ENCODE assay signal across 1 cellular context in the genomic region with DNA sequence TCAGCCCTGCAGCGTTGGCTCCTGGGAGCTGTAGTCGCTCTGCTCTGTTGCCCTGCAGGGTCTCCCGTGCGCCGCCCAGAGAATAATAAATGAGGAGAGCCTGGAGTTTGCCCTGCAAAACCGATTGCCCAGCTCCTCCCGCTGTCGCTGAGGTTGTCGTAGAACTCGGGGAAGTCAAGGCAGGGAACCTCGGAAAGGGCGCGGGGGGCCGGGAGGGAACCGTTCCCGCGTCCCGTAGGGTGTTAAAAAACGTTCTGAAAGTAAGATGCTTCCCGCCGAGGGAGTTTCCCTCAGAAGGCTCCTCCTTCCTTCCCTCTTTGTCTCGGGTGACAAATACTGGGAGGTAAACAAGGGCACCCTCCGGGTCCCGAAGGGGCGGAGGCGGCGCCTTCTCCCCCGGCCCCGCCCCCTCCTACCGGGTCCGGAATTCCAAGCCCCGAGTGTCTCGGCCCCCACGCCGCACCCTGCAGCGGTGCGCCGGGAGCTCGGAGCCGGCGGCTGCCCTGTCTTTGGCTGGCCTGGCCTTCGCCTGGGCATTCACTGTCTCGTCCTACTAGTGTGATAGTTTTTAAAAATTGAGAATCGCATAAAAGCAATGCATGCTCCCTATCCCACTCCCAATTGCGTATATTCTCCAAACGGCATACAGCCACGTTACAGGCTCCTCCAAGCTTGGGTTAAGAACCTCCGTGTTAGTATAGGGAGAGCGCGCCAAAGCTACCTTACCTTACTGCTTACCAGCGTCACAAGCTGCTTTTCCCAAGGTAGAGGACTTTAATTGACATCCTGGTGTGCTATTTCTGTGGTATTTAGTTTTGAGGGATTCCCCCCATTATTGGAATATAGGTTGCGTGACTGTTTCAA.
TF ChIP-seq lines count a peak whose summit lies in the region.

No MANE protein-coding gene starts in this region.

TF ChIP-seq in HepG2, 621 proteins besides CTCF, POLR2A, EP300 and RAD21 (continued from another document and continues in another):
- TF ChIP-seq, protein P1, sequence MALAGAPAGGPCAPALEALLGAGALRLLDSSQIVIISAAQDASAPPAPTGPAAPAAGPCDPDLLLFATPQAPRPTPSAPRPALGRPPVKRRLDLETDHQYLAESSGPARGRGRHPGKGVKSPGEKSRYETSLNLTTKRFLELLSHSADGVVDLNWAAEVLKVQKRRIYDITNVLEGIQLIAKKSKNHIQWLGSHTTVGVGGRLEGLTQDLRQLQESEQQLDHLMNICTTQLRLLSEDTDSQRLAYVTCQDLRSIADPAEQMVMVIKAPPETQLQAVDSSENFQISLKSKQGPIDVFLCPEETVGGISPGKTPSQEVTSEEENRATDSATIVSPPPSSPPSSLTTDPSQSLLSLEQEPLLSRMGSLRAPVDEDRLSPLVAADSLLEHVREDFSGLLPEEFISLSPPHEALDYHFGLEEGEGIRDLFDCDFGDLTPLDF (CRISPR knock-in tag; IDR thresholded peaks at IDR 0.05), result no peak
- TF ChIP-seq KDM3A (CRISPR knock-in tag; IDR thresholded peaks at IDR 0.05; ENCODE audit: low read depth) (no peak), GABPA (IDR thresholded peaks at IDR 0.05; ENCODE audit: low read depth, low read length) (no peak), GABPA (CRISPR knock-in tag; IDR thresholded peaks at IDR 0.05; ENCODE audit: low read depth) (no peak; the same call in 1 of the 2 replicates), ZNF232 (CRISPR knock-in tag; IDR thresholded peaks at IDR 0.05; ENCODE audit: borderline replicate concordance) (peak; percentile 4; the same call in 1 of the 2 replicates), TRIM24 (CRISPR knock-in tag; IDR thresholded peaks at IDR 0.05) (no peak), ZNF484 (CRISPR knock-in tag; IDR thresholded peaks at IDR 0.05; ENCODE audit: borderline replicate concordance, low read depth) (no peak), PHF20 (CRISPR knock-in tag; IDR thresholded peaks at IDR 0.05) (no peak), GLI4 (CRISPR knock-in tag; IDR thresholded peaks at IDR 0.05; ENCODE audit: borderline replicate concordance) (0 out of 2 replicates have a peak, but pooled peaks have one; percentile 46), GPN1 (CRISPR knock-in tag; IDR thresholded peaks at IDR 0.05; ENCODE audit: borderline replicate concordance) (no peak), ATRX (CRISPR knock-in tag; IDR thresholded peaks at IDR 0.05; ENCODE audit: borderline replicate concordance) (no peak), TBL1XR1 (IDR thresholded peaks at IDR 0.05; ENCODE audit: borderline replicate concordance, low read length, partially characterized antibody) (no peak), ZNF782 (CRISPR knock-in tag; IDR thresholded peaks at IDR 0.05; ENCODE audit: borderline replicate concordance) (no peak), HOXD1 (CRISPR knock-in tag; IDR thresholded peaks at IDR 0.05) (no peak), NPAS2 (CRISPR knock-in tag; IDR thresholded peaks at IDR 0.05; ENCODE audit: borderline replicate concordance) (no peak), ZNF335 (CRISPR knock-in tag; IDR thresholded peaks at IDR 0.05) (no peak), JDP2 (CRISPR knock-in tag; IDR thresholded peaks at IDR 0.05; ENCODE audit: borderline replicate concordance) (no peak), MAF1 (CRISPR knock-in tag; IDR thresholded peaks at IDR 0.05; ENCODE audit: borderline replicate concordance) (no peak), KDM5A (IDR thresholded peaks at IDR 0.05; ENCODE audit: borderline replicate concordance, low read length) (peak; percentile 59; the same call in 1 of the 2 replicates), ZNF883 (CRISPR knock-in tag; IDR thresholded peaks at IDR 0.05; ENCODE audit: not compliant biosample characterization) (peak; percentile 23), ATAD3A (CRISPR knock-in tag; IDR thresholded peaks at IDR 0.05) (no peak), ZNF160 (CRISPR knock-in tag; IDR thresholded peaks at IDR 0.05) (no peak), ZFY (CRISPR knock-in tag; IDR thresholded peaks at IDR 0.05) (peak; percentile 57), ZNF850 (CRISPR knock-in tag; conservative IDR thresholded peaks at IDR 0.05) (no peak), FOXA1 (IDR thresholded peaks at IDR 0.05) (no peak), FOXA1 (CRISPR knock-in tag; IDR thresholded peaks at IDR 0.05) (peak; percentile 71)
- TF ChIP-seq, protein P2, sequence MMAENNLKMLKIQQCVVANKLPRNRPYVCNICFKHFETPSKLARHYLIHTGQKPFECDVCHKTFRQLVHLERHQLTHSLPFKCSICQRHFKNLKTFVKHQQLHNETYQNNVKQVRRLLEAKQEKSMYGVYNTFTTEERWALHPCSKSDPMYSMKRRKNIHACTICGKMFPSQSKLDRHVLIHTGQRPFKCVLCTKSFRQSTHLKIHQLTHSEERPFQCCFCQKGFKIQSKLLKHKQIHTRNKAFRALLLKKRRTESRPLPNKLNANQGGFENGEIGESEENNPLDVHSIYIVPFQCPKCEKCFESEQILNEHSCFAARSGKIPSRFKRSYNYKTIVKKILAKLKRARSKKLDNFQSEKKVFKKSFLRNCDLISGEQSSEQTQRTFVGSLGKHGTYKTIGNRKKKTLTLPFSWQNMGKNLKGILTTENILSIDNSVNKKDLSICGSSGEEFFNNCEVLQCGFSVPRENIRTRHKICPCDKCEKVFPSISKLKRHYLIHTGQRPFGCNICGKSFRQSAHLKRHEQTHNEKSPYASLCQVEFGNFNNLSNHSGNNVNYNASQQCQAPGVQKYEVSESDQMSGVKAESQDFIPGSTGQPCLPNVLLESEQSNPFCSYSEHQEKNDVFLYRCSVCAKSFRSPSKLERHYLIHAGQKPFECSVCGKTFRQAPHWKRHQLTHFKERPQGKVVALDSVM (CRISPR knock-in tag; IDR thresholded peaks at IDR 0.05), result no peak
- TF ChIP-seq, protein P3, sequence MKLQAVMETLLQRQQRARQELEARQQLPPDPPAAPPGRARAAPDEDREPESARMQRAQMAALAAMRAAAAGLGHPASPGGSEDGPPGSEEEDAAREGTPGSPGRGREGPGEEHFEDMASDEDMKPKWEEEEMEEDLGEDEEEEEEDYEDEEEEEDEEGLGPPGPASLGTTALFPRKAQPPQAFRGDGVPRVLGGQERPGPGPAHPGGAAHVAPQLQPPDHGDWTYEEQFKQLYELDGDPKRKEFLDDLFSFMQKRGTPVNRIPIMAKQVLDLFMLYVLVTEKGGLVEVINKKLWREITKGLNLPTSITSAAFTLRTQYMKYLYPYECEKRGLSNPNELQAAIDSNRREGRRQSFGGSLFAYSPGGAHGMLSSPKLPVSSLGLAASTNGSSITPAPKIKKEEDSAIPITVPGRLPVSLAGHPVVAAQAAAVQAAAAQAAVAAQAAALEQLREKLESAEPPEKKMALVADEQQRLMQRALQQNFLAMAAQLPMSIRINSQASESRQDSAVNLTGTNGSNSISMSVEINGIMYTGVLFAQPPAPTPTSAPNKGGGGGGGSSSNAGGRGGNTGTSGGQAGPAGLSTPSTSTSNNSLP (IDR thresholded peaks at IDR 0.05; ENCODE audit: low read depth, low read length), result no peak
- TF ChIP-seq, protein P4, sequence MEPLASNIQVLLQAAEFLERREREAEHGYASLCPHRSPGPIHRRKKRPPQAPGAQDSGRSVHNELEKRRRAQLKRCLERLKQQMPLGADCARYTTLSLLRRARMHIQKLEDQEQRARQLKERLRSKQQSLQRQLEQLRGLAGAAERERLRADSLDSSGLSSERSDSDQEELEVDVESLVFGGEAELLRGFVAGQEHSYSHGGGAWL (CRISPR knock-in tag; IDR thresholded peaks at IDR 0.05), result 0 out of 2 replicates have a peak, but pooled peaks have one; percentile 29
- TF ChIP-seq, protein P5, sequence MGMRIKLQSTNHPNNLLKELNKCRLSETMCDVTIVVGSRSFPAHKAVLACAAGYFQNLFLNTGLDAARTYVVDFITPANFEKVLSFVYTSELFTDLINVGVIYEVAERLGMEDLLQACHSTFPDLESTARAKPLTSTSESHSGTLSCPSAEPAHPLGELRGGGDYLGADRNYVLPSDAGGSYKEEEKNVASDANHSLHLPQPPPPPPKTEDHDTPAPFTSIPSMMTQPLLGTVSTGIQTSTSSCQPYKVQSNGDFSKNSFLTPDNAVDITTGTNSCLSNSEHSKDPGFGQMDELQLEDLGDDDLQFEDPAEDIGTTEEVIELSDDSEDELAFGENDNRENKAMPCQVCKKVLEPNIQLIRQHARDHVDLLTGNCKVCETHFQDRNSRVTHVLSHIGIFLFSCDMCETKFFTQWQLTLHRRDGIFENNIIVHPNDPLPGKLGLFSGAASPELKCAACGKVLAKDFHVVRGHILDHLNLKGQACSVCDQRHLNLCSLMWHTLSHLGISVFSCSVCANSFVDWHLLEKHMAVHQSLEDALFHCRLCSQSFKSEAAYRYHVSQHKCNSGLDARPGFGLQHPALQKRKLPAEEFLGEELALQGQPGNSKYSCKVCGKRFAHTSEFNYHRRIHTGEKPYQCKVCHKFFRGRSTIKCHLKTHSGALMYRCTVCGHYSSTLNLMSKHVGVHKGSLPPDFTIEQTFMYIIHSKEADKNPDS (CRISPR knock-in tag; IDR thresholded peaks at IDR 0.05), result no peak
- TF ChIP-seq, protein P6, sequence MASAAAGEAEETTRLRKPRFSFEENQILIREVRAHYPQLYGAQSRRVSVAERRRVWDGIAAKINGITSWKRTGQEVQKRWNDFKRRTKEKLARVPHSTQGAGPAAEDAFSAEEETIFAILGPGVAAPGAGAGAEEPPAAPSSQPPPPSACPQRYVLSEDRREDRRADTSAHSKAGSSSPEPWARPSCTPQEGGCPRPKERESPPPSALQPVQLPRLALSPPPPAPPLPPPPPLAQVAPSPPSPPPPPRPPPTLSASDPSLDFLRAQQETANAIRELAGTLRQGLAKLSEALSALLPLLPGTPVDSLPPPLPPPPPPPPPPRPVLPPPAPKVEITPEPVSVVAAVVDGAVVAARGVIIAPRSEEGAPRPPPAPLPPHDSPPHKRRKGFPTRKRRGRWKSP (CRISPR knock-in tag; IDR thresholded peaks at IDR 0.05), result 0 out of 2 replicates have a peak, but pooled peaks have one; percentile 1
- TF ChIP-seq, protein P7, sequence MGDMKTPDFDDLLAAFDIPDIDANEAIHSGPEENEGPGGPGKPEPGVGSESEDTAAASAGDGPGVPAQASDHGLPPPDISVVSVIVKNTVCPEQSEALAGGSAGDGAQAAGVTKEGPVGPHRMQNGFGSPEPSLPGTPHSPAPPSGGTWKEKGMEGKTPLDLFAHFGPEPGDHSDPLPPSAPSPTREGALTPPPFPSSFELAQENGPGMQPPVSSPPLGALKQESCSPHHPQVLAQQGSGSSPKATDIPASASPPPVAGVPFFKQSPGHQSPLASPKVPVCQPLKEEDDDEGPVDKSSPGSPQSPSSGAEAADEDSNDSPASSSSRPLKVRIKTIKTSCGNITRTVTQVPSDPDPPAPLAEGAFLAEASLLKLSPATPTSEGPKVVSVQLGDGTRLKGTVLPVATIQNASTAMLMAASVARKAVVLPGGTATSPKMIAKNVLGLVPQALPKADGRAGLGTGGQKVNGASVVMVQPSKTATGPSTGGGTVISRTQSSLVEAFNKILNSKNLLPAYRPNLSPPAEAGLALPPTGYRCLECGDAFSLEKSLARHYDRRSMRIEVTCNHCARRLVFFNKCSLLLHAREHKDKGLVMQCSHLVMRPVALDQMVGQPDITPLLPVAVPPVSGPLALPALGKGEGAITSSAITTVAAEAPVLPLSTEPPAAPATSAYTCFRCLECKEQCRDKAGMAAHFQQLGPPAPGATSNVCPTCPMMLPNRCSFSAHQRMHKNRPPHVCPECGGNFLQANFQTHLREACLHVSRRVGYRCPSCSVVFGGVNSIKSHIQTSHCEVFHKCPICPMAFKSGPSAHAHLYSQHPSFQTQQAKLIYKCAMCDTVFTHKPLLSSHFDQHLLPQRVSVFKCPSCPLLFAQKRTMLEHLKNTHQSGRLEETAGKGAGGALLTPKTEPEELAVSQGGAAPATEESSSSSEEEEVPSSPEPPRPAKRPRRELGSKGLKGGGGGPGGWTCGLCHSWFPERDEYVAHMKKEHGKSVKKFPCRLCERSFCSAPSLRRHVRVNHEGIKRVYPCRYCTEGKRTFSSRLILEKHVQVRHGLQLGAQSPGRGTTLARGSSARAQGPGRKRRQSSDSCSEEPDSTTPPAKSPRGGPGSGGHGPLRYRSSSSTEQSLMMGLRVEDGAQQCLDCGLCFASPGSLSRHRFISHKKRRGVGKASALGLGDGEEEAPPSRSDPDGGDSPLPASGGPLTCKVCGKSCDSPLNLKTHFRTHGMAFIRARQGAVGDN (CRISPR knock-in tag; IDR thresholded peaks at IDR 0.05), result peak; percentile 38; the same call in 1 of the 2 replicates
- TF ChIP-seq, protein P8, sequence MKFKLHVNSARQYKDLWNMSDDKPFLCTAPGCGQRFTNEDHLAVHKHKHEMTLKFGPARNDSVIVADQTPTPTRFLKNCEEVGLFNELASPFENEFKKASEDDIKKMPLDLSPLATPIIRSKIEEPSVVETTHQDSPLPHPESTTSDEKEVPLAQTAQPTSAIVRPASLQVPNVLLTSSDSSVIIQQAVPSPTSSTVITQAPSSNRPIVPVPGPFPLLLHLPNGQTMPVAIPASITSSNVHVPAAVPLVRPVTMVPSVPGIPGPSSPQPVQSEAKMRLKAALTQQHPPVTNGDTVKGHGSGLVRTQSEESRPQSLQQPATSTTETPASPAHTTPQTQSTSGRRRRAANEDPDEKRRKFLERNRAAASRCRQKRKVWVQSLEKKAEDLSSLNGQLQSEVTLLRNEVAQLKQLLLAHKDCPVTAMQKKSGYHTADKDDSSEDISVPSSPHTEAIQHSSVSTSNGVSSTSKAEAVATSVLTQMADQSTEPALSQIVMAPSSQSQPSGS (CRISPR knock-in tag; IDR thresholded peaks at IDR 0.05), result no peak; the same call in 1 of the 2 replicates
- TF ChIP-seq, protein P9, sequence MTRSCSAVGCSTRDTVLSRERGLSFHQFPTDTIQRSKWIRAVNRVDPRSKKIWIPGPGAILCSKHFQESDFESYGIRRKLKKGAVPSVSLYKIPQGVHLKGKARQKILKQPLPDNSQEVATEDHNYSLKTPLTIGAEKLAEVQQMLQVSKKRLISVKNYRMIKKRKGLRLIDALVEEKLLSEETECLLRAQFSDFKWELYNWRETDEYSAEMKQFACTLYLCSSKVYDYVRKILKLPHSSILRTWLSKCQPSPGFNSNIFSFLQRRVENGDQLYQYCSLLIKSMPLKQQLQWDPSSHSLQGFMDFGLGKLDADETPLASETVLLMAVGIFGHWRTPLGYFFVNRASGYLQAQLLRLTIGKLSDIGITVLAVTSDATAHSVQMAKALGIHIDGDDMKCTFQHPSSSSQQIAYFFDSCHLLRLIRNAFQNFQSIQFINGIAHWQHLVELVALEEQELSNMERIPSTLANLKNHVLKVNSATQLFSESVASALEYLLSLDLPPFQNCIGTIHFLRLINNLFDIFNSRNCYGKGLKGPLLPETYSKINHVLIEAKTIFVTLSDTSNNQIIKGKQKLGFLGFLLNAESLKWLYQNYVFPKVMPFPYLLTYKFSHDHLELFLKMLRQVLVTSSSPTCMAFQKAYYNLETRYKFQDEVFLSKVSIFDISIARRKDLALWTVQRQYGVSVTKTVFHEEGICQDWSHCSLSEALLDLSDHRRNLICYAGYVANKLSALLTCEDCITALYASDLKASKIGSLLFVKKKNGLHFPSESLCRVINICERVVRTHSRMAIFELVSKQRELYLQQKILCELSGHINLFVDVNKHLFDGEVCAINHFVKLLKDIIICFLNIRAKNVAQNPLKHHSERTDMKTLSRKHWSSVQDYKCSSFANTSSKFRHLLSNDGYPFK (CRISPR knock-in tag; IDR thresholded peaks at IDR 0.05; ENCODE audit: borderline replicate concordance), result no peak
- TF ChIP-seq, protein P10, sequence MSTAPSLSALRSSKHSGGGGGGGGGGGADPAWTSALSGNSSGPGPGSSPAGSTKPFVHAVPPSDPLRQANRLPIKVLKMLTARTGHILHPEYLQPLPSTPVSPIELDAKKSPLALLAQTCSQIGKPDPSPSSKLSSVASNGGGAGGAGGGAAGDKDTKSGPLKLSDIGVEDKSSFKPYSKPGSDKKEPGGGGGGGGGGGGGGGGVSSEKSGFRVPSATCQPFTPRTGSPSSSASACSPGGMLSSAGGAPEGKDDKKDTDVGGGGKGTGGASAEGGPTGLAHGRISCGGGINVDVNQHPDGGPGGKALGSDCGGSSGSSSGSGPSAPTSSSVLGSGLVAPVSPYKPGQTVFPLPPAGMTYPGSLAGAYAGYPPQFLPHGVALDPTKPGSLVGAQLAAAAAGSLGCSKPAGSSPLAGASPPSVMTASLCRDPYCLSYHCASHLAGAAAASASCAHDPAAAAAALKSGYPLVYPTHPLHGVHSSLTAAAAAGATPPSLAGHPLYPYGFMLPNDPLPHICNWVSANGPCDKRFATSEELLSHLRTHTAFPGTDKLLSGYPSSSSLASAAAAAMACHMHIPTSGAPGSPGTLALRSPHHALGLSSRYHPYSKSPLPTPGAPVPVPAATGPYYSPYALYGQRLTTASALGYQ (CRISPR knock-in tag; IDR thresholded peaks at IDR 0.05), result no peak
